ENCODE assay signal across 1 cellular context in the genomic region with DNA sequence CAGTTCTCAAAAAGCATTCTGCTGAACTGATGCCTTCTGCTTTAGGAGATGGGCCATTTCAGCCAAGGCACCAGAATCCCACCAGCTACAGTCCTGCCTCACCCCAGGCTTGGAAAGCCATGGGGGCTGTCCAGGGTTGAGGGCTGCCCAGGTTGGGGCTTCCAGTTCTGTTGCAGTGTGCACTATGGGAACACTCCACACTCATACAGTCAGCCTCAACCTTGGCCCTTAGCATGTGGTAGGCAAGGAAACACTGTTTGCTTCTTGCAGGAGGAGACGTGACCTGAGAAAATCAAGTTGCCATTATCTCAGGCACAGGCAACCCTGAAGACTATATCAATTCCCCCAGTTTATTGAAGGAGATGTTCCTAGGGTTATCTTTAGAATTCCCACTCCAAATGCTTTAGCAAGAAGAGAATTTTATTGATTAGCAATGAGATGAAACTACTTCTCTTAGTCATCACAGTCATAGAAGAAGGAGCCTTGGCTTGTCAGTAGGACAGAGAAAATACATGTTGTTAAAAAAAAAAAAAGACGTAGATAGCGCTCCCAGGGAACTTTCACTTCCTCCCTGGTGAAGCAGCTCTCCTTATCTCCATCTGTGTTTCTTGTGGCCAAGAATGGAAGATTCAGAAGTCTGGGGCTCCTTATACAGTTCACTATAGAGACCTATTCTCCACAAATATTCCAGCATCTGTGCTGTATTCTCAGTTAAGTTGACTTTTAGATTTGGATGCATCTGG.
TF ChIP-seq lines count a peak whose summit lies in the region.

No MANE protein-coding gene starts in this region.

TF ChIP-seq in IMR-90, 13 proteins besides CTCF, POLR2A, EP300 and RAD21:
- no peak for TF ChIP-seq MAFK (IDR thresholded peaks at IDR 0.05; ENCODE audit: low read depth, low read length)
- no peak for TF ChIP-seq BHLHE40 (IDR thresholded peaks at IDR 0.05; ENCODE audit: low read depth, low read length)
- no peak for TF ChIP-seq RFX5 (IDR thresholded peaks at IDR 0.05; ENCODE audit: low read depth, low read length)
- no peak for TF ChIP-seq RCOR1 (IDR thresholded peaks at IDR 0.05; ENCODE audit: insufficient replicate concordance, low read length)
- no peak for TF ChIP-seq MAZ (IDR thresholded peaks at IDR 0.05; ENCODE audit: borderline replicate concordance, low read depth, low read length)
- TF ChIP-seq USF2 (IDR thresholded peaks at IDR 0.05; ENCODE audit: low read depth, low read length) = no peak
- TF ChIP-seq CHD1 (IDR thresholded peaks at IDR 0.05; ENCODE audit: low read depth, low read length) = no peak
- TF ChIP-seq, protein P1, sequence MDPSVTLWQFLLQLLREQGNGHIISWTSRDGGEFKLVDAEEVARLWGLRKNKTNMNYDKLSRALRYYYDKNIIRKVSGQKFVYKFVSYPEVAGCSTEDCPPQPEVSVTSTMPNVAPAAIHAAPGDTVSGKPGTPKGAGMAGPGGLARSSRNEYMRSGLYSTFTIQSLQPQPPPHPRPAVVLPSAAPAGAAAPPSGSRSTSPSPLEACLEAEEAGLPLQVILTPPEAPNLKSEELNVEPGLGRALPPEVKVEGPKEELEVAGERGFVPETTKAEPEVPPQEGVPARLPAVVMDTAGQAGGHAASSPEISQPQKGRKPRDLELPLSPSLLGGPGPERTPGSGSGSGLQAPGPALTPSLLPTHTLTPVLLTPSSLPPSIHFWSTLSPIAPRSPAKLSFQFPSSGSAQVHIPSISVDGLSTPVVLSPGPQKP (IDR thresholded peaks at IDR 0.05; ENCODE audit: borderline replicate concordance, low read depth, low read length) = no peak
- no peak for TF ChIP-seq FOS (IDR thresholded peaks at IDR 0.05; ENCODE audit: low read depth, low read length)
- TF ChIP-seq NFE2L2 (IDR thresholded peaks at IDR 0.05; ENCODE audit: low read depth, low read length) = no peak
- TF ChIP-seq CEBPB (IDR thresholded peaks at IDR 0.05; ENCODE audit: low read depth, low read length) = no peak
- TF ChIP-seq SMC3 (IDR thresholded peaks at IDR 0.05; ENCODE audit: low read depth, low read length) = no peak
- no peak for TF ChIP-seq MXI1 (IDR thresholded peaks at IDR 0.05; ENCODE audit: borderline replicate concordance, low read depth, low read length)
